12 cellular contexts compared by ENCODE assay signal in the genomic region with DNA sequence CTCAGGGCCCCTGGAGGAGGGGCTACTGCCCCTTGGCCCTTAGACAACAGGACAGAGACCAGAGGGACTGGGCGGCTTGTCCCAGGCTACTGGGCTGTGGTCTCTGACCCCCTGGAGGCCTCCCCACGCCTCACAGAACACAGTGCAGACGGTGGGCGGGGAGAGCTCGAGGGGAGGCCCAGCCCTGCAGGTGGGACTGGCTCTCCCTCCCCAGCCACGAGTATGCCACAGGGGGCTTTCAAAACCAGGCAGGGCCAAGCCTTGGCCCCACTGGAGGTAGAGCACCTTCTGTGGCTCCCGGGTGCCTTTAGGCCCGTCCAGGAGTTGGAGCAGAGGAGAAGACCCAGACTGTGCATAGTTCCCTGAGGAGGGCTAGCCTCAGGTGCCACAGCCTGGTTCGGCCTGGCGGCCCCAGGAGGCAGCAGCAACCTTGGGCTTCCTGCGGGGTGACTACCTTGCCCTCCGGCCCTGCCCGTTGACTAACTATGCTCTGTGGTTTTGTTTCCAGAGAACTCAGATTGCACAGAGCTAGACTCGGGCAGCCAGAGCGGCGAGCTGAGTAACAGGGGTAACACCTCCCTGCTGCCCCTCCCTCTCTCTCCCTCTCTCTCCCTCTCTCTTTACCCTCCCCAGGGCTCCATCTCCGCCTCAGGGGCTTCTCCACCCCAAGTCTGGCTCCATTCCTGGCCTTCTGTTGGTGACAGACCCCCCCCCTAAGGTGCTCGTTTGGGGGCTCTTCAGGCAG. TPM values are rescaled to one million over a fixed set of nuclear protein-coding genes. Genes with fewer than 3 reads are reported as not detected.
A peak's percentile ranks its signal among the peaks of the same experiment; 100 is the strongest.
DNase-seq lines count a peak whose midpoint lies in the region; ATAC-seq and TF ChIP-seq lines count a peak whose summit lies in the region.
"Had no signal": no experiment of that assay in that cellular context is flagged by ENCODE, and none has a peak within 500 bp of the region (broad histone marks: within the 10 kb centered on the region; RNA-seq: fewer than 3 reads in every experiment).

No MANE protein-coding gene starts in this region.

- in situ Hi-C loops in IMR-90 (cut with MboI; ENCODE audit: low sequenced_read_pairs), result loop anchor here (10.0 to 25.0 kb wide), 2 partner anchors 343 to 451 kb away; a partner anchor contains a TSS

- no peaks in the 10 kb centered on the region for H3K27me3 ChIP-seq in BE2C
- no peaks in the 10 kb centered on the region for H3K27me3 ChIP-seq in IMR-90 (ENCODE audit: control insufficient read depth, insufficient read depth, low read length)
- H3K27me3 ChIP-seq in adrenal gland, result no peaks in the 10 kb centered on the region
- H3K27me3 ChIP-seq in lower lobe of right lung (ENCODE audit: low read depth), result no peaks in the 10 kb centered on the region
- H3K27me3 ChIP-seq: body of pancreas, thyroid gland had no signal

- H2BK15ac ChIP-seq in IMR-90 (ENCODE audit: low read depth, low read length), result no peak overlapping the region

- DNase-seq in BE2C (peak; percentile 4), IMR-90 (peak; percentile 48), adrenal gland (peak; percentile 44 to 83 (median 78)), lower lobe of right lung (peak; percentile 66), COR-L47 (lab: John Stamatoyannopoulos, UW) (no peak), NCI-H2081 treated with DMSO at 0.1 percent for 48 hours (lab: John Stamatoyannopoulos, UW) (no peak), DMS153 treated with DMSO at 0.1 percent for 48 hours (lab: John Stamatoyannopoulos, UW; ENCODE audit: unreplicated experiment) (no peak)
- DNase-seq: WERI-Rb-1 had no signal

- no peak overlapping the region for H3K9ac ChIP-seq in IMR-90 (ENCODE audit: low read depth, low read length)

- ATAC-seq in IMR-90 (ENCODE audit: low read depth) (peak; percentile 12; the same call in 1 of the 2 replicates), lower lobe of right lung (no peak), GM19463 (IDR thresholded peaks at IDR 0.05; ENCODE audit: unreplicated experiment) (no peak)
- ATAC-seq: body of pancreas; CD8-positive, alpha-beta T cell had no signal

- no peak overlapping the region for H3K56ac ChIP-seq in IMR-90 (ENCODE audit: extremely low read depth, insufficient read depth, low read length)

- no peak overlapping the region for H3K18ac ChIP-seq in IMR-90 (ENCODE audit: low read depth, low read length)

- TF ChIP-seq POLR2A in IMR-90 (IDR thresholded peaks at IDR 0.05; ENCODE audit: low read depth, low read length) (no peak), adrenal gland (IDR thresholded peaks at IDR 0.05) (peak in 1 of 2 donors; percentile 39)

- H3K9me1 ChIP-seq in IMR-90 (ENCODE audit: insufficient read depth, low read length), result peaks cover 4% of the 10 kb centered on the region; the same call in 1 of the 2 replicates

- H3K4ac ChIP-seq in IMR-90 (ENCODE audit: low read depth, low read length), result no peak overlapping the region

- no peak overlapping the region for H4K8ac ChIP-seq in IMR-90 (ENCODE audit: low read depth in 2 of 2, low read length in 2 of 2)

- no peaks in the 10 kb centered on the region; the same call in 1 of the 2 replicates for H3K36me3 ChIP-seq in BE2C
- peaks cover 30% of the 10 kb centered on the region for H3K36me3 ChIP-seq in IMR-90 (ENCODE audit: control insufficient read depth, insufficient read depth, low read length)
- H3K36me3 ChIP-seq in adrenal gland (replicated peaks in 1 of 2), result peaks cover 0 to 34% of the 10 kb centered on the region in 2 donors
- peaks cover 41% of the 10 kb centered on the region for H3K36me3 ChIP-seq in lower lobe of right lung

- CTCF ChIA-PET in IMR-90 (lab: Yijun Ruan, JAX), result no interaction called here

- POLR2A ChIA-PET in IMR-90 (lab: Charles Lee; ENCODE audit: unreplicated experiment), result no interaction called here

- no peak overlapping the region for H4K5ac ChIP-seq in IMR-90 (ENCODE audit: low read depth, low read length)

- no peak overlapping the region for H3K4me2 ChIP-seq in IMR-90 (ENCODE audit: low read depth, low read length)

- TF ChIP-seq CTCF in BE2C (IDR thresholded peaks at IDR 0.05; ENCODE audit: low read depth, low read length) (no peak), IMR-90 (conservative IDR thresholded peaks at IDR 0.05; ENCODE audit: low read depth, low read length) (no peak), adrenal gland (IDR thresholded peaks at IDR 0.05) (no peak), lower lobe of right lung (IDR thresholded peaks at IDR 0.05) (no peak)

- no peak overlapping the region for H2BK120ac ChIP-seq in IMR-90 (ENCODE audit: low read depth, low read length)

- no peak overlapping the region for H2BK20ac ChIP-seq in IMR-90 (ENCODE audit: low read depth, low read length)

- BruUV-seq in IMR-90 (replicated peaks; lab: Mats Ljungman, UMichigan), result no TSS peak

- dilution Hi-C loops in IMR-90 (cut with HindIII; ENCODE audit: low sequenced_read_pairs, unreplicated experiment), result no loop called here

- H3K4me1 ChIP-seq in BE2C (no peaks in the 10 kb centered on the region), IMR-90 (ENCODE audit: control insufficient read depth, insufficient read depth, low read length) (peaks cover 6% of the 10 kb centered on the region), adrenal gland (replicated peaks in 1 of 2) (peaks cover 27 to 38% of the 10 kb centered on the region in 2 donors), lower lobe of right lung (peaks cover 32% of the 10 kb centered on the region)

- intact Hi-C loops in IMR-90 (cut with micrococcal nuclease) (no loop called here), adrenal gland (cut with DNase I) (no loop called here), lower lobe of right lung (cut with DNase I) (no loop called here)

- H3K9me3 ChIP-seq in BE2C, result no peaks in the 10 kb centered on the region
- H3K9me3 ChIP-seq in IMR-90 (ENCODE audit: control insufficient read depth, insufficient read depth, low read length), result no peaks in the 10 kb centered on the region
- H3K9me3 ChIP-seq in adrenal gland (replicated peaks in 1 of 3), result no peaks in the 10 kb centered on the region
- H3K9me3 ChIP-seq in lower lobe of right lung, result no peaks in the 10 kb centered on the region
- H3K9me3 ChIP-seq: body of pancreas, thyroid gland had no signal

- no peak overlapping the region for H2BK5ac ChIP-seq in IMR-90 (ENCODE audit: low read depth, low read length, poor library complexity, severe bottlenecking)

- H2AK9ac ChIP-seq in IMR-90 (replicated peaks; ENCODE audit: low read depth, low read length, poor library complexity), result no peak overlapping the region

- H2AFZ ChIP-seq in IMR-90 (replicated peaks; ENCODE audit: low read length, poor library complexity), result peak overlapping the region; percentile 21

- H3K27ac ChIP-seq in IMR-90 (ENCODE audit: insufficient read depth, low read length) (no peak overlapping the region), adrenal gland (peak overlapping the region; percentile 38 to 83 (median 68)), lower lobe of right lung (peak overlapping the region; percentile 31)
- H3K27ac ChIP-seq: body of pancreas, thyroid gland, WERI-Rb-1 had no signal

- H4K91ac ChIP-seq in IMR-90 (ENCODE audit: insufficient read depth, low read depth, low read length), result no peak overlapping the region

- WGBS in IMR-90 (ENCODE audit: extremely low coverage in 2 of 2, insufficient read length in 1 of 2), 2 experiments, result 85% methylated on average over 9 of the region's 18 CpGs; no CpG with 5 or more reads in 1 of the 2 experiments
- whole genome bisulfite sequencing in adrenal gland, 4 donors, result 58 to 68% (median 64%) methylated on average over 7 to 18 of the region's 18 CpGs

- peaks cover 23% of the 10 kb centered on the region for H4K20me1 ChIP-seq in IMR-90 (ENCODE audit: insufficient read depth, low read length)

- no peak overlapping the region for H3K14ac ChIP-seq in IMR-90 (replicated peaks; ENCODE audit: low read depth, low read length)

- TF ChIP-seq RAD21 in IMR-90 (IDR thresholded peaks at IDR 0.05; ENCODE audit: low read length), result no peak

- H3K4me3 ChIP-seq in BE2C (ENCODE audit: low read depth, low read length) (no peak overlapping the region), IMR-90 (ENCODE audit: insufficient read depth, low read depth, low read length) (no peak overlapping the region), adrenal gland (no peak overlapping the region), lower lobe of right lung (no peak overlapping the region)
- H3K4me3 ChIP-seq: body of pancreas, thyroid gland had no signal

- H3K79me1 ChIP-seq in IMR-90 (ENCODE audit: low read depth in 1 of 2, low read length in 2 of 2), result peaks cover 7 to 20% of the 10 kb centered on the region in 2 experiments

- H2AK5ac ChIP-seq in IMR-90 (ENCODE audit: low read depth, low read length), result no peak overlapping the region

- H3K23ac ChIP-seq in IMR-90 (ENCODE audit: low read depth, low read length), result no peak overlapping the region

TF ChIP-seq in IMR-90, 13 proteins besides CTCF, POLR2A, EP300 and RAD21 (continues in another document):
- TF ChIP-seq RCOR1 (IDR thresholded peaks at IDR 0.05; ENCODE audit: insufficient replicate concordance, low read length), result no peak
- no peak for TF ChIP-seq RFX5 (IDR thresholded peaks at IDR 0.05; ENCODE audit: low read depth, low read length)

RNA-seq across cellular contexts. Expression of a gene that starts 15.5 kb away (rescaled TPM):
- polyA plus RNA-seq in BE2C (2012; ENCODE audit: insufficient read depth, insufficient read length, low read depth), result 90.7 TPM
- total RNA-seq in IMR-90 (2012; rRNA removed), result 17.4 and 23.3 TPM in 2 replicates
- polyA plus RNA-seq in IMR-90 (2012; rRNA removed), result 111 and 126 TPM in 2 replicates
- 120 and 139 TPM in 2 replicates for polyA plus RNA-seq in IMR-90 (2012; cell fraction: cytosol; rRNA removed)
- polyA plus RNA-seq in IMR-90 (2012; cell fraction: nucleus; rRNA removed; ENCODE audit: low replicate concordance), result 103 and 209 TPM in 2 replicates
- 10 to 100 TPM; 29.7 to 75.0 (median 39.2) TPM for total RNA-seq in adrenal gland
- polyA plus RNA-seq in adrenal gland, result 10 to 100 TPM; 10.7 to 69.1 (median 68.4) TPM
- 25.6 TPM for total RNA-seq in lower lobe of right lung

RNA-seq across cellular contexts. Expression of a gene that starts 22.5 kb away (rescaled TPM):
- polyA plus RNA-seq in BE2C (2012; ENCODE audit: insufficient read depth, insufficient read length, low read depth), result 104 TPM
- total RNA-seq in IMR-90 (2012; rRNA removed) (21.9 and 24.7 TPM in 2 replicates), adrenal gland (100 to 1,000 TPM; 122 to 339 (median 181) TPM), lower lobe of right lung (46.6 TPM)
- polyA plus RNA-seq in IMR-90 (2012; rRNA removed) (38.1 and 38.8 TPM in 2 replicates), adrenal gland (100 to 1,000 TPM in 2 of 3 donors, 10 to 100 TPM in 1; 31.1 to 135 (median 101) TPM)
- 16.1 and 60.5 TPM in 2 replicates for polyA plus RNA-seq in IMR-90 (2012; cell fraction: cytosol; rRNA removed)
- 21.8 and 35.9 TPM in 2 replicates for polyA plus RNA-seq in IMR-90 (2012; cell fraction: nucleus; rRNA removed; ENCODE audit: low replicate concordance)

RNA-seq across cellular contexts. Expression of a gene that starts 53.0 kb away (rescaled TPM):
- polyA plus RNA-seq in BE2C (2012; ENCODE audit: insufficient read depth, insufficient read length, low read depth), result 1.0 TPM
- 0.28 and 0.54 TPM in 2 replicates for total RNA-seq in IMR-90 (2012; rRNA removed)
- 1.0 and 1.5 TPM in 2 replicates for polyA plus RNA-seq in IMR-90 (2012; rRNA removed)
- polyA plus RNA-seq in IMR-90 (2012; cell fraction: cytosol; rRNA removed), result 0.25 and 2.3 TPM in 2 replicates
- 1.2 TPM in 2 replicates for polyA plus RNA-seq in IMR-90 (2012; cell fraction: nucleus; rRNA removed; ENCODE audit: low replicate concordance)
- 1 to 10 TPM; 1.4 to 4.9 (median 3.3) TPM for total RNA-seq in adrenal gland
- 1 to 10 TPM in 2 of 3 donors, under 1 TPM in 1; 0.60 to 1.7 (median 1.1) TPM for polyA plus RNA-seq in adrenal gland
- 5.3 TPM for total RNA-seq in lower lobe of right lung

Comparison
In these comparisons a context has a peak if more than half of its experiments do, and no peak if none do; other contexts are left out.
1. DNase-seq: peak in BE2C (single experiment), IMR-90 (single experiment), adrenal gland (7 of 7) and lower lobe of right lung (single experiment); none in COR-L47 (single experiment), NCI-H2081 treated with DMSO at 0.1 percent for 48 hours (single experiment) and DMS153 treated with DMSO at 0.1 percent for 48 hours (single experiment).